ENCODE assay signal across 17 cellular contexts in genomic region chr11:56917708-56918450, GRCh38.
DNase-seq lines count a peak whose midpoint lies in the region; ATAC-seq and TF ChIP-seq lines count a peak whose summit lies in the region.
"Had no signal": no experiment of that assay in that cellular context is flagged by ENCODE, and none has a peak within 500 bp of the region (broad histone marks: within the 10 kb centered on the region; RNA-seq: fewer than 3 reads in every experiment).

No MANE protein-coding gene starts in this region.

- POLR2A ChIA-PET in PC-3 (lab: Charles Lee; ENCODE audit: unreplicated experiment), result no interaction called here

- no peak overlapping the region for H3K4me3 ChIP-seq in PC-3 (ENCODE audit: low read length)
- H3K4me3 ChIP-seq in fibroblast of the aortic adventitia (ENCODE audit: low read depth, low read length), result no peak overlapping the region
- H3K4me3 ChIP-seq in rectal smooth muscle tissue (ENCODE audit: low read length), result no peak overlapping the region
- H3K4me3 ChIP-seq: PC-9 had no signal

- H3K4me2 ChIP-seq in PC-3 (ENCODE audit: low read length), result no peak overlapping the region
- H3K4me2 ChIP-seq: PC-9 had no signal

- H3K9me3 ChIP-seq in PC-3 (ENCODE audit: low read length), result no peaks in the 10 kb centered on the region

- no peaks in the 10 kb centered on the region for H3K27me3 ChIP-seq in PC-3 (ENCODE audit: low read length)
- no peaks in the 10 kb centered on the region for H3K27me3 ChIP-seq in rectal smooth muscle tissue (ENCODE audit: control insufficient read depth, insufficient read depth, low read length)

- H3K27ac ChIP-seq in PC-3 (ENCODE audit: low read length) (no peak overlapping the region), rectal smooth muscle tissue (ENCODE audit: low read depth, low read length) (peak overlapping the region; percentile 3)
- H3K27ac ChIP-seq: PC-9 had no signal

- TF ChIP-seq CTCF in PC-3 (conservative IDR thresholded peaks at IDR 0.05; ENCODE audit: low read depth, low read length) (no peak), fibroblast of the aortic adventitia (IDR thresholded peaks at IDR 0.05; ENCODE audit: insufficient read depth, low read length) (no peak), GM13976 (IDR thresholded peaks at IDR 0.05; ENCODE audit: borderline replicate concordance, control extremely low read depth, extremely low read depth, insufficient read depth, missing control alignments) (no peak)

- no TSS peak for BruUV-seq in PC-3 (replicated peaks; lab: Mats Ljungman, UMichigan)

- no peaks in the 10 kb centered on the region for H3K9me2 ChIP-seq in PC-3 (replicated peaks; ENCODE audit: low read length)

- H4K20me1 ChIP-seq in PC-3 (ENCODE audit: low read length), result no peaks in the 10 kb centered on the region

- no peaks in the 10 kb centered on the region for H3K4me1 ChIP-seq in PC-3 (ENCODE audit: insufficient read depth, low read length)
- peaks cover 2% of the 10 kb centered on the region for H3K4me1 ChIP-seq in rectal smooth muscle tissue (ENCODE audit: control insufficient read depth, insufficient read depth, low read length)

- H3K27me3 Mint-ChIP-seq in T-helper 1 cell treated with Interleukin-12 subunit alpha and Interleukin-12 subunit beta and Interleukin-4 antibody, amounts not matched to agents 30 μg/mL and 1 μg/mL, for 36 hours (ENCODE audit: low read depth), result no peaks in the 10 kb centered on the region

- peak overlapping the region; percentile 13 for H3K4me3 Mint-ChIP-seq in T-helper 1 cell treated with Interleukin-12 subunit alpha and Interleukin-12 subunit beta and Interleukin-4 antibody, amounts not matched to agents 30 μg/mL and 1 μg/mL, for 36 hours
- H3K4me3 Mint-ChIP-seq: CD14-positive monocyte had no signal

- DNase-seq in T-helper 1 cell (no peak), PC-3 (no peak), fibroblast of the aortic adventitia (ENCODE audit: low read depth) (peak; percentile 1), GM13976 (ENCODE audit: low spot score) (no peak), Kasumi-1 (lab: John Stamatoyannopoulos, UW) (no peak)
- DNase-seq in stimulated activated naive CD4-positive, alpha-beta T cell treated with Interleukin-2 at 50 U/mL for 16 hours (lab: John Stamatoyannopoulos, UW), result no peak
- DNase-seq: 8988T, COR-L47, DMS153, NCI-H1436 treated with DMSO at 0.1 percent for 48 hours, NCI-H2227 treated with DMSO at 0.1 percent for 48 hours, NCI-H526, PC-9 had no signal

- no peaks in the 10 kb centered on the region for H3F3A ChIP-seq in PC-3 (ENCODE audit: low read length, unreplicated experiment)

- CTCF ChIA-PET in PC-3 (lab: Charles Lee), result no interaction called here

- peaks cover 9% of the 10 kb centered on the region for H3K4me1 Mint-ChIP-seq in T-helper 1 cell treated with Interleukin-12 subunit alpha and Interleukin-12 subunit beta and Interleukin-4 antibody, amounts not matched to agents 30 μg/mL and 1 μg/mL, for 36 hours (ENCODE audit: low read depth)
- H3K4me1 Mint-ChIP-seq: CD14-positive monocyte had no signal

- H3K27ac Mint-ChIP-seq in T-helper 1 cell treated with Interleukin-12 subunit alpha and Interleukin-12 subunit beta and Interleukin-4 antibody, amounts not matched to agents 30 μg/mL and 1 μg/mL, for 36 hours, result peak overlapping the region; percentile 10
- H3K27ac Mint-ChIP-seq: CD14-positive monocyte had no signal

- intact Hi-C loops in PC-3 (cut with micrococcal nuclease), result no loop called here

- no peaks in the 10 kb centered on the region for H3K36me3 ChIP-seq in PC-3 (ENCODE audit: low read depth, low read length)
- no peaks in the 10 kb centered on the region for H3K36me3 ChIP-seq in rectal smooth muscle tissue (ENCODE audit: control insufficient read depth, insufficient read depth, low read length)

- ATAC-seq in PC-3, result no peak
- ATAC-seq: HCT116 had no signal

- 0 out of 2 replicates have a peak overlapping the region, but pooled peaks have one; percentile 30 for H2AFZ ChIP-seq in PC-3 (ENCODE audit: low read length)
- H2AFZ ChIP-seq: PC-9 had no signal

- no peaks in the 10 kb centered on the region for H3K79me2 ChIP-seq in PC-3 (ENCODE audit: low read length)

- in situ Hi-C loops in GM13976 (cut with MboI; ENCODE audit: low sequenced_read_pairs, unreplicated experiment), result no loop called here

- H3K9me3 Mint-ChIP-seq in T-helper 1 cell treated with Interleukin-12 subunit alpha and Interleukin-12 subunit beta and Interleukin-4 antibody, amounts not matched to agents 30 μg/mL and 1 μg/mL, for 36 hours, result peaks cover 17% of the 10 kb centered on the region

- H3K36me3 Mint-ChIP-seq in T-helper 1 cell treated with Interleukin-12 subunit alpha and Interleukin-12 subunit beta and Interleukin-4 antibody, amounts not matched to agents 30 μg/mL and 1 μg/mL, for 36 hours (ENCODE audit: low read depth), result no peaks in the 10 kb centered on the region
- H3K36me3 Mint-ChIP-seq: CD14-positive monocyte had no signal

- no peak overlapping the region for H3K9ac ChIP-seq in PC-3 (ENCODE audit: low read length)
- no peak overlapping the region for H3K9ac ChIP-seq in rectal smooth muscle tissue (ENCODE audit: low read length)
